Comparison of ENCODE assay signal across 8 cellular contexts in the genomic region with DNA sequence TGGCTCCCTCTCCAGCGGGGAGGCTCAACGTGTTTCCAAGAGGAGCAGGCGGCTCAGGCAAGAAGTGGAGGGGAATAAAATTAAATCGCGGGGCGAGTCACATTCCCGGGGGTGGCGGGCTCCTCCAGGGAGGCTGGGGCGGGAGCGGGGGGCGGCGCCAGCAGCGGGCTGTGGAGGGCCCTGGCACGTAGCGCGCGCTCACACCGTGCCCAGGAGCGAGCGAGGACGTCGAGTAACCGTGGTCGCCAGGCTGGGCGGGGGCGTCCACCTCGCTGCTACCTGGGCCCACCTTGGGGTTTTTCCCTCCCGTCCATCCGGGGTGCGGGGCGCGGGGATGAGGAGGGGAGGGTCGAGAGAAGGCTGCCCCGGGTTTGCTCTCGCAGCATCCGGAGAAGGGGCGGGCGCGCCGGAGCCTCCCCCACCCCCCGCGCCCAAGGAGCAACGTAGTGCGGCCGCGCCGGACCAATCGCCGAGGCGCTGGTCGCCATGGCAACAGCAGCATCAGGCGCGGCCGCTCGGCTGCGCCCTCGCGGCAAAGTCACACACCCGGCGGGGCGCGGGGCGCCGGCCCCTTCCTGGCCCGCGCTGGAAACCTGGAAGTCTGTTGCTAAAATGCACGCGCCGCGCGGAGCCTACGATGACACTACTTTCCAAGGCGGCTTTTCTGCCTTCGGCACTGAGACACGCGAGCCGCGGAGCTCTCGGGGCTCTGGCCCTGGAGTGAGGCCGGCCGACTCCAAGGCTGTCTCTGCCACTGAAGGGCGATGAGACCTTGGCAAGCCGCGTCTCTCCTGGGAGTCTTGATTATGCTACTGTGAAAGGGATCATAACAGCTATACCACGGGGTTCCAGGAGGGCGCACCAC. TPM values are rescaled to one million over a fixed set of nuclear protein-coding genes. Genes with fewer than 3 reads are reported as not detected.
A peak's percentile ranks its signal among the peaks of the same experiment; 100 is the strongest.
DNase-seq lines count a peak whose midpoint lies in the region; ATAC-seq and TF ChIP-seq lines count a peak whose summit lies in the region.

A gene (minus strand): TSS at position 388 of the 865 bp plus-strand sequence. CDS start 415 bp downstream, outside the sequence.

- no peak for TF ChIP-seq CTCF in mesothelial cell of epicardium (IDR thresholded peaks at IDR 0.05; ENCODE audit: unreplicated experiment)

- H3K27me3 Mint-ChIP-seq in activated CD4-positive, alpha-beta memory T cell treated with anti-CD3 and anti-CD28 coated beads, Interleukin-2, amount 10 ng/mL, durations not matched to agents 7 days and 5 days, result peaks cover 40% of the 10 kb centered on the region
- H3K27me3 Mint-ChIP-seq in mesothelial cell of epicardium (ENCODE audit: low read depth), result peaks cover 71% of the 10 kb centered on the region

- ATAC-seq in GM19397 (IDR thresholded peaks at IDR 0.05; ENCODE audit: unreplicated experiment), result peak; percentile 66

- CTCF ChIA-PET in activated CD4-positive, alpha-beta memory T cell treated with anti-CD3 and anti-CD28 coated beads, Interleukin-2, amount 10 ng/mL, durations not matched to agents 7 days and 5 days (lab: Charles Lee), result interaction anchor here (0.7 to 1.4 kb wide), 2 partner anchors 19 to 78 kb away, joined by 3 to 5 read pairs; no protein-coding TSS in a partner anchor

- H3K9me3 Mint-ChIP-seq in activated CD4-positive, alpha-beta memory T cell treated with anti-CD3 and anti-CD28 coated beads, Interleukin-2, amount 10 ng/mL, durations not matched to agents 7 days and 5 days, result no peaks in the 10 kb centered on the region
- no peaks in the 10 kb centered on the region for H3K9me3 Mint-ChIP-seq in mesothelial cell of epicardium

- peaks cover 8% of the 10 kb centered on the region for H3K36me3 Mint-ChIP-seq in activated CD4-positive, alpha-beta memory T cell treated with anti-CD3 and anti-CD28 coated beads, Interleukin-2, amount 10 ng/mL, durations not matched to agents 7 days and 5 days (ENCODE audit: low read depth)
- H3K36me3 Mint-ChIP-seq in mesothelial cell of epicardium, result no peaks in the 10 kb centered on the region

- H3K9me3 ChIP-seq in HUES64 (ENCODE audit: insufficient read depth, low read depth, low read length), result no peaks in the 10 kb centered on the region
- no peaks in the 10 kb centered on the region for H3K9me3 ChIP-seq in ectodermal cell (ENCODE audit: control insufficient read depth, low read length)

- H3K4me1 Mint-ChIP-seq in activated CD4-positive, alpha-beta memory T cell treated with anti-CD3 and anti-CD28 coated beads, Interleukin-2, amount 10 ng/mL, durations not matched to agents 7 days and 5 days, result peaks cover 44% of the 10 kb centered on the region
- peaks cover 2% of the 10 kb centered on the region for H3K4me1 Mint-ChIP-seq in mesothelial cell of epicardium

- POLR2A ChIA-PET in activated CD4-positive, alpha-beta memory T cell treated with anti-CD3 and anti-CD28 coated beads, Interleukin-2, amount 10 ng/mL, durations not matched to agents 7 days and 5 days (lab: Charles Lee), result interaction anchor here (1.1 to 1.5 kb wide), 3 partner anchors 12 to 64 kb away, joined by 3 to 4 read pairs (median 3); no protein-coding TSS in a partner anchor

- DNase-seq in C1 segment of cervical spinal cord (lab: John Stamatoyannopoulos, UW) (peak in 11 of 14 donors; percentile 32 to 86 (median 63)), mesothelial cell of epicardium (ENCODE audit: low spot score in 2 of 2, unreplicated experiment in 2 of 2) (peak in 1 of 2 experiments; percentile 54), OCI-M2 (lab: John Stamatoyannopoulos, UW; ENCODE audit: unreplicated experiment) (no peak)
- peak; percentile 75 for DNase-seq in activated CD4-positive, alpha-beta memory T cell treated with anti-CD3 and anti-CD28 coated beads, Interleukin-2, amount 10 ng/mL, durations not matched to agents 7 days and 5 days
- DNase-seq in stimulated activated CD8-positive, alpha-beta memory T cell treated with anti-CD3 and anti-CD28 coated beads, Interleukin-15, amount 100 ng/mL, for 48 hours (ENCODE audit: low read depth in 2 of 2), result peak; percentile 55 to 70

- H3K36me3 ChIP-seq in HUES64 (ENCODE audit: insufficient read depth, low read length), result no peaks in the 10 kb centered on the region
- no peaks in the 10 kb centered on the region for H3K36me3 ChIP-seq in ectodermal cell (ENCODE audit: control insufficient read depth, insufficient read depth, low read length)

- 7% methylated on average over 86 of the region's 86 CpGs for WGBS in HUES64
- WGBS in ectodermal cell, 2 experiments, result 6 to 7% methylated on average over 86 of the region's 86 CpGs

- peak within 1 kb of the TSS; percentile 65 for H3K4me3 Mint-ChIP-seq in activated CD4-positive, alpha-beta memory T cell treated with anti-CD3 and anti-CD28 coated beads, Interleukin-2, amount 10 ng/mL, durations not matched to agents 7 days and 5 days
- H3K4me3 Mint-ChIP-seq in mesothelial cell of epicardium, result peak within 1 kb of the TSS; percentile 51

- H3K4me3 ChIP-seq in HUES64 (ENCODE audit: low read length), result peak within 1 kb of the TSS; percentile 44
- peak within 1 kb of the TSS; percentile 38 for H3K4me3 ChIP-seq in ectodermal cell (ENCODE audit: insufficient read depth, low read depth, low read length)

- H3K9ac ChIP-seq in HUES64 (ENCODE audit: low read depth, low read length), result no peak within 1 kb of the TSS

- H3K27ac Mint-ChIP-seq in activated CD4-positive, alpha-beta memory T cell treated with anti-CD3 and anti-CD28 coated beads, Interleukin-2, amount 10 ng/mL, durations not matched to agents 7 days and 5 days, result no peak within 1 kb of the TSS
- peak within 1 kb of the TSS; percentile 41 for H3K27ac Mint-ChIP-seq in mesothelial cell of epicardium

- H3K4me1 ChIP-seq in HUES64 (ENCODE audit: insufficient read depth, low read length), result peaks cover 7% of the 10 kb centered on the region; the same call in 1 of the 2 replicates
- peaks cover 18% of the 10 kb centered on the region for H3K4me1 ChIP-seq in ectodermal cell (ENCODE audit: control insufficient read depth, insufficient read depth, low read length)

- H3K27me3 ChIP-seq in HUES64 (ENCODE audit: insufficient read depth, low read length) (peaks cover 45% of the 10 kb centered on the region), ectodermal cell (ENCODE audit: control insufficient read depth, insufficient read depth, low read length, poor library complexity, severe bottlenecking) (peaks cover 45% of the 10 kb centered on the region)

- H3K27ac ChIP-seq in HUES64 (ENCODE audit: low read depth, low read length) (no peak within 1 kb of the TSS), ectodermal cell (ENCODE audit: insufficient read depth, low read depth, low read length, poor library complexity, severe bottlenecking) (no peak within 1 kb of the TSS)

RNA-seq across cellular contexts. Expression of the gene that starts here (rescaled TPM):
- polyA plus RNA-seq in HUES64 (2013, experiment 1 of 2), result 14.5 TPM
- 18.0 TPM for polyA plus RNA-seq in HUES64 (2013, experiment 2 of 2)
- 100 to 1,000 TPM in 1 of 2 experiments, 10 to 100 TPM in 1; 99.8 to 100 TPM for total RNA-seq in activated CD4-positive, alpha-beta memory T cell treated with anti-CD3 and anti-CD28 coated beads, Interleukin-2, amount 10 ng/mL, durations not matched to agents 7 days and 5 days
- 29.6 TPM for polyA plus RNA-seq in ectodermal cell (2013, experiment 1 of 4)
- polyA plus RNA-seq in ectodermal cell (2013, experiment 2 of 4), result 32.4 TPM
- 26.7 TPM for polyA plus RNA-seq in ectodermal cell (2013, experiment 3 of 4)
- polyA plus RNA-seq in ectodermal cell (2013, experiment 4 of 4), result 31.2 TPM
- total RNA-seq in mesothelial cell of epicardium, result 39.9 to 42.4 TPM (median 41.7 TPM) in 3 replicates
